ENCODE assay signal across 1 cellular context in genomic region chrX:144219035-144219434, GRCh38.
TF ChIP-seq lines count a peak whose summit lies in the region.

No MANE protein-coding gene starts in this region.

TF ChIP-seq in SK-N-SH treated with all-trans-retinoic acid at 6 μM for 48 hours, 23 proteins besides CTCF, POLR2A, EP300 and RAD21 (continued from another document):
- TF ChIP-seq POU6F1 (CRISPR knock-in tag; IDR thresholded peaks at IDR 0.05; ENCODE audit: borderline replicate concordance, low read depth) = no peak
- TF ChIP-seq SNAI2 (CRISPR knock-in tag; IDR thresholded peaks at IDR 0.05) = no peak
- no peak for TF ChIP-seq TOX (CRISPR knock-in tag; IDR thresholded peaks at IDR 0.05; ENCODE audit: borderline replicate concordance)
- no peak for TF ChIP-seq ZNF565 (CRISPR knock-in tag; conservative IDR thresholded peaks at IDR 0.05; ENCODE audit: low read depth)
- TF ChIP-seq GLIS3 (CRISPR knock-in tag; IDR thresholded peaks at IDR 0.05) = no peak
- no peak for TF ChIP-seq TCF4 (CRISPR knock-in tag; IDR thresholded peaks at IDR 0.05; ENCODE audit: borderline replicate concordance)
- TF ChIP-seq ESRRG (CRISPR knock-in tag; IDR thresholded peaks at IDR 0.05) = no peak
